8 cellular contexts compared by ENCODE assay signal in genomic region chr17:2853722-2854580, GRCh38. TPM values are rescaled to one million over a fixed set of nuclear protein-coding genes. Genes with fewer than 3 reads are reported as not detected.
DNase-seq lines count a peak whose midpoint lies in the region; ATAC-seq, FAIRE-seq and TF ChIP-seq lines count a peak whose summit lies in the region.

No MANE protein-coding gene starts in this region.

- no peak overlapping the region for H4K5ac ChIP-seq in H9 (ENCODE audit: insufficient read length, low read depth, low read length)

- no peak overlapping the region for H2BK5ac ChIP-seq in H9 (ENCODE audit: insufficient read length, low read length)

- H3K36me3 Mint-ChIP-seq in H9 (ENCODE audit: insufficient read depth in 1 of 3, low read depth in 3 of 3) = peaks cover 0 to 4% (median 3%) of the 10 kb centered on the region in 3 experiments; a peak in 3 of 7 replicates
- H3K36me3 Mint-ChIP-seq in osteocyte (ENCODE audit: unreplicated experiment) = no peaks in the 10 kb centered on the region

- H4K91ac ChIP-seq in H9 (ENCODE audit: insufficient read length, low read depth, low read length) = no peak overlapping the region

- H3K9me3 Mint-ChIP-seq in H9 = no peaks in the 10 kb centered on the region
- no peaks in the 10 kb centered on the region for H3K9me3 Mint-ChIP-seq in osteocyte (ENCODE audit: unreplicated experiment)

- H3K4me3 ChIP-seq in A549 (peak overlapping the region; percentile 72), fibroblast of the aortic adventitia (ENCODE audit: low read depth, low read length) (peak overlapping the region; percentile 55)

- H3K4me2 ChIP-seq in A549 (peak overlapping the region; percentile 82), H9 (ENCODE audit: insufficient read depth, insufficient read length, low read length) (peak overlapping the region; percentile 92)

- H3K4me1 ChIP-seq in A549 (peaks cover 17% of the 10 kb centered on the region), H9 (ENCODE audit: insufficient read depth, low read length) (peaks cover 7% of the 10 kb centered on the region; the same call in 1 of the 2 replicates)

- no peaks in the 10 kb centered on the region for H4K20me1 ChIP-seq in H9 (ENCODE audit: control insufficient read depth, insufficient read depth, insufficient read length)

- H3K18ac ChIP-seq in H9 (ENCODE audit: insufficient read length, low read depth, low read length) = no peak overlapping the region

- no peak overlapping the region for H2BK15ac ChIP-seq in H9 (ENCODE audit: low read depth, low read length)

- peaks cover 16% of the 10 kb centered on the region for H3K23me2 ChIP-seq in H9 (ENCODE audit: insufficient read length, low read depth, low read length, poor library complexity, severe bottlenecking)

- H3K4me1 Mint-ChIP-seq in H9 (peaks cover 41 to 42% of the 10 kb centered on the region in 2 experiments), osteocyte (ENCODE audit: unreplicated experiment) (peaks cover 14% of the 10 kb centered on the region)

- no peak overlapping the region for H2BK12ac ChIP-seq in H9 (ENCODE audit: insufficient read length, low read depth, low read length)

- under 1% methylated on average over 52 of the region's 95 CpGs for WGBS in A549 (ENCODE audit: missing lambda C conversion rate)
- WGBS in H9 (ENCODE audit: extremely low coverage, insufficient read length, low lambda C conversion rate) = no CpG with 5 or more reads among the region's 95 CpGs

- H3K9ac ChIP-seq in H9 (ENCODE audit: extremely low read depth, insufficient read length, low read length) = peak overlapping the region; percentile 49

- TF ChIP-seq CTCF in A549 (IDR thresholded peaks at IDR 0.05) (no peak), H9 (conservative IDR thresholded peaks at IDR 0.05) (no peak), fibroblast of the aortic adventitia (IDR thresholded peaks at IDR 0.05; ENCODE audit: insufficient read depth, low read length) (no peak), osteocyte (IDR thresholded peaks at IDR 0.05) (no peak)

- no peak overlapping the region for H2AK5ac ChIP-seq in H9 (ENCODE audit: insufficient read length, low read length)

- H3K27me3 Mint-ChIP-seq in H9 (ENCODE audit: low read depth) (peaks cover 11% of the 10 kb centered on the region), osteocyte (ENCODE audit: unreplicated experiment) (no peaks in the 10 kb centered on the region)

- no peak overlapping the region for H2BK20ac ChIP-seq in H9 (ENCODE audit: low read depth, low read length, poor library complexity, severe bottlenecking)

- peaks cover 6% of the 10 kb centered on the region for H3K79me1 ChIP-seq in H9 (ENCODE audit: insufficient read depth, low read depth, low read length, poor library complexity, severe bottlenecking)

- H3K27me3 ChIP-seq in H9 (ENCODE audit: insufficient read depth, low read length) = no peaks in the 10 kb centered on the region; the same call in 1 of the 2 replicates

- no peak for TF ChIP-seq EP300 in A549 (IDR thresholded peaks at IDR 0.05)

- DNase-seq in A549 (ENCODE audit: low read depth in 1 of 2, low spot score in 1 of 2) (peak; percentile 55 to 64), H9 (no peak), fibroblast of the aortic adventitia (ENCODE audit: low read depth) (no peak), osteocyte (ENCODE audit: extremely low spot score, unreplicated experiment) (no peak), sciatic nerve (ENCODE audit: low spot score) (no peak), dermis blood vessel endothelial cell (no peak)
- DNase-seq in activated CD8-positive, alpha-beta memory T cell treated with anti-CD3 and anti-CD28 coated beads for 24 hours = peak; percentile 67

- POLR2A ChIA-PET in A549 (lab: Yijun Ruan, JAX) = interaction anchor here (0.6 to 1.0 kb wide), 2 partner anchors 63 to 150 kb away, joined by 3 to 5 read pairs; no protein-coding TSS in a partner anchor

- TF ChIP-seq POLR2A in A549 (IDR thresholded peaks at IDR 0.05; ENCODE audit: low read length) (no peak; the same call in 1 of the 2 replicates), GM18505 (IDR thresholded peaks at IDR 0.05; ENCODE audit: borderline replicate concordance, extremely low read depth, insufficient read depth, insufficient read length) (no peak)

- H3K4me3 Mint-ChIP-seq in H9 (peak overlapping the region; percentile 83 to 92), osteocyte (ENCODE audit: unreplicated experiment) (peak overlapping the region; percentile 81)

- peak overlapping the region; percentile 33 for H3K14ac ChIP-seq in H9 (ENCODE audit: insufficient read depth, low read length)

- H3K79me2 ChIP-seq in H9 (ENCODE audit: insufficient read depth, low read length) = peaks cover 26% of the 10 kb centered on the region; the same call in 1 of the 2 replicates

- H3K9me3 ChIP-seq in A549 (no peaks in the 10 kb centered on the region), H9 (ENCODE audit: control insufficient read depth, low read depth, low read length) (no peaks in the 10 kb centered on the region)

- H3K27ac Mint-ChIP-seq in H9 = peak overlapping the region in 1 of 3 experiments; percentile 77; a peak in 2 of 7 replicates
- H3K27ac Mint-ChIP-seq in osteocyte (ENCODE audit: unreplicated experiment) = no peak overlapping the region

- TF ChIP-seq RAD21 in A549 (conservative IDR thresholded peaks at IDR 0.05 in 1 of 2, IDR thresholded peaks at IDR 0.05 in 1 of 2) = 0 out of 5 replicates have a peak, but pooled peaks of 1 of the 2 experiments have one; percentile 16

- no peak overlapping the region for H4K8ac ChIP-seq in H9 (replicated peaks; ENCODE audit: insufficient read length, low read depth, low read length)

- FAIRE-seq in A549 (lab: Jason Lieb, UNC) = no peak

- peak; percentile 62 to 77 for ATAC-seq in A549
- ATAC-seq in sciatic nerve = no peak
- no peak for ATAC-seq in GM18505 (IDR thresholded peaks at IDR 0.05; ENCODE audit: unreplicated experiment)

- no peak overlapping the region for H3K23ac ChIP-seq in H9 (ENCODE audit: insufficient read length, low read depth, low read length)

- H3K4ac ChIP-seq in H9 (ENCODE audit: low read depth, low read length) = no peak overlapping the region

- CTCF ChIA-PET in A549 (lab: Yijun Ruan, JAX) = interaction anchor here (0.7 to 14.9 kb wide), 11 partner anchors 9 to 158 kb away, joined by 3 to 550 read pairs (median 5); no protein-coding TSS in a partner anchor

- H2AFZ ChIP-seq in H9 (ENCODE audit: low read length) = no peak overlapping the region

- H3T11ph ChIP-seq in H9 (ENCODE audit: low read length) = no peak overlapping the region

- H3K56ac ChIP-seq in H9 (ENCODE audit: insufficient read length, low read depth, low read length) = no peak overlapping the region

- intact Hi-C loops in sciatic nerve (cut with DNase I) = no loop called here

- peak overlapping the region; percentile 87 to 92 for H3K27ac ChIP-seq in A549
- H3K27ac ChIP-seq in H9 (ENCODE audit: insufficient read length, low read depth, low read length) = no peak overlapping the region

- no peak overlapping the region for H2BK120ac ChIP-seq in H9 (ENCODE audit: low read depth, low read length, poor library complexity, severe bottlenecking)

TF ChIP-seq in A549, 52 proteins besides CTCF, POLR2A, EP300 and RAD21 (continues in another document):
- TF ChIP-seq REST (IDR thresholded peaks at IDR 0.05) (no peak), EHF (CRISPR knock-in tag; IDR thresholded peaks at IDR 0.05) (no peak), NFE2L2 (conservative IDR thresholded peaks at IDR 0.05; ENCODE audit: low read length) (no peak), HDAC2 (IDR thresholded peaks at IDR 0.05) (no peak; the same call in 1 of the 2 replicates), HOXB5 (CRISPR knock-in tag; IDR thresholded peaks at IDR 0.05) (no peak), FOSL2 (IDR thresholded peaks at IDR 0.05) (no peak), FOSL2 (CRISPR knock-in tag; IDR thresholded peaks at IDR 0.05) (no peak), E2F6 (IDR thresholded peaks at IDR 0.05; ENCODE audit: borderline replicate concordance, low read depth) (peak; percentile 63), JUN (IDR thresholded peaks at IDR 0.05) (peak in 1 of 2 experiments; percentile 16; a peak in 1 of 5 replicates)

RNA-seq across cellular contexts. Expression of gene RAP1GAP2, which starts 57.7 kb away (rescaled TPM):
- polyA plus RNA-seq in A549 (2011; rRNA removed) = 20.8 and 26.0 TPM in 2 replicates
- polyA plus RNA-seq in A549 (2012; cell fraction: cytosol; rRNA removed) = 11.1 and 14.6 TPM in 2 replicates
- polyA plus RNA-seq in A549 (2012; cell fraction: nucleus; rRNA removed) = 48.9 and 50.0 TPM in 2 replicates
- 7.0 to 10.4 TPM (median 8.3 TPM) in 3 replicates for polyA plus RNA-seq in A549 (2017; fragmentation: RNase III; extraction: RNeasy Plus Mini Kit Qiagen cat#74134 plus additional on column Dnase treatment)
- 25.0 and 25.4 TPM in 2 replicates for polyA minus RNA-seq in A549 (2011; rRNA and poly(A)+ RNA removed)
- 32.2 and 33.8 TPM in 2 replicates for total RNA-seq in H9 (2021)
- 1.5 and 5.0 TPM in 2 replicates for total RNA-seq in fibroblast of the aortic adventitia (ENCODE audit: low replicate concordance)
- 6.3 and 7.8 TPM in 2 replicates for total RNA-seq in osteocyte
- 8.4 TPM for total RNA-seq in sciatic nerve
- 3.8 and 4.1 TPM in 2 replicates for total RNA-seq in dermis blood vessel endothelial cell

Comparison
In these comparisons a context has a peak if more than half of its experiments do, and no peak if none do; other contexts are left out.
1. ATAC-seq: peak in A549 (2 of 2); none in sciatic nerve (single experiment) and GM18505 (single experiment).
2. DNase-seq: peak in A549 (2 of 2) and activated CD8-positive, alpha-beta memory T cell treated with anti-CD3 and anti-CD28 coated beads for 24 hours (single experiment); none in H9 (single experiment), fibroblast of the aortic adventitia (single experiment), osteocyte (single experiment), sciatic nerve (single experiment) and dermis blood vessel endothelial cell (single experiment).